Comparison of ENCODE assay signal across 1 cellular context in the genomic region with DNA sequence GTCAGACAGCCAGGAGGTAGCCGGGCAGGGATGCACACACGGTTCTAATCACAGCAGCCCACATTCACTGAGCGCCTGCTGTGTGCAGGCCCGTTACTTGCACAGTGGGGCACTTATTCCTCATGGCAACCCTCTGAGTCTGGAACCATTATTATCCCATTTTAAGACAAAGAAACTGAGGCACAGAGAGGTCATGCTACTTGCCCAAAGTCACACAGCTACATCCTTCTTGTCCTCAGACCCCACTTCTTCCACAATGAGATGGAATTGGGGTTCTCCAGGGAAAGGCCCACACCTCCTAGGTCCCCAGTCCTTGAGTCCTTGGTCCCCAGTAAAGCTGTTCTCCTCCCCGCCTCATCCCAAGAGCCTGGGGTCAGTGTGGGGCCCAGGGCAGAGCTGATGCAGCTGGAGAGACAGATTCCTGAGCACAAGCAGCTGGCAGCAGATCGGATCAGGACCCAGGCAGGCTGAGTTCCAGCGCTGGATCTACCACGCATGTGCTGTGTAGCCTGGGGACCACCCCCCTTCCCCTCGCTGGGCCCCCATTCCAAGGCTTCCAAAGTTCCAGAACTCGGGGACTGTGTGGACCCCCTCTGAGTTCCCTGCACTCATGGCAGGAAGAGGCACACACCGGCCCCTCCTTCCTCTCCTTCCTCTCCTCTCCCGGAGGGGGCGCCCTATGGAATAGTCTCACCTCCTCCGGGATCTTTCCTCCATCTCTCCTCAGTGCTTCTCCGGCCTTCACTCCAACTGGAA.
TF ChIP-seq lines count a peak whose summit lies in the region.

No MANE protein-coding gene starts in this region.

TF ChIP-seq in GM23338, 12 proteins besides CTCF, POLR2A, EP300 and RAD21 (continued from another document):
- TF ChIP-seq, protein P1, sequence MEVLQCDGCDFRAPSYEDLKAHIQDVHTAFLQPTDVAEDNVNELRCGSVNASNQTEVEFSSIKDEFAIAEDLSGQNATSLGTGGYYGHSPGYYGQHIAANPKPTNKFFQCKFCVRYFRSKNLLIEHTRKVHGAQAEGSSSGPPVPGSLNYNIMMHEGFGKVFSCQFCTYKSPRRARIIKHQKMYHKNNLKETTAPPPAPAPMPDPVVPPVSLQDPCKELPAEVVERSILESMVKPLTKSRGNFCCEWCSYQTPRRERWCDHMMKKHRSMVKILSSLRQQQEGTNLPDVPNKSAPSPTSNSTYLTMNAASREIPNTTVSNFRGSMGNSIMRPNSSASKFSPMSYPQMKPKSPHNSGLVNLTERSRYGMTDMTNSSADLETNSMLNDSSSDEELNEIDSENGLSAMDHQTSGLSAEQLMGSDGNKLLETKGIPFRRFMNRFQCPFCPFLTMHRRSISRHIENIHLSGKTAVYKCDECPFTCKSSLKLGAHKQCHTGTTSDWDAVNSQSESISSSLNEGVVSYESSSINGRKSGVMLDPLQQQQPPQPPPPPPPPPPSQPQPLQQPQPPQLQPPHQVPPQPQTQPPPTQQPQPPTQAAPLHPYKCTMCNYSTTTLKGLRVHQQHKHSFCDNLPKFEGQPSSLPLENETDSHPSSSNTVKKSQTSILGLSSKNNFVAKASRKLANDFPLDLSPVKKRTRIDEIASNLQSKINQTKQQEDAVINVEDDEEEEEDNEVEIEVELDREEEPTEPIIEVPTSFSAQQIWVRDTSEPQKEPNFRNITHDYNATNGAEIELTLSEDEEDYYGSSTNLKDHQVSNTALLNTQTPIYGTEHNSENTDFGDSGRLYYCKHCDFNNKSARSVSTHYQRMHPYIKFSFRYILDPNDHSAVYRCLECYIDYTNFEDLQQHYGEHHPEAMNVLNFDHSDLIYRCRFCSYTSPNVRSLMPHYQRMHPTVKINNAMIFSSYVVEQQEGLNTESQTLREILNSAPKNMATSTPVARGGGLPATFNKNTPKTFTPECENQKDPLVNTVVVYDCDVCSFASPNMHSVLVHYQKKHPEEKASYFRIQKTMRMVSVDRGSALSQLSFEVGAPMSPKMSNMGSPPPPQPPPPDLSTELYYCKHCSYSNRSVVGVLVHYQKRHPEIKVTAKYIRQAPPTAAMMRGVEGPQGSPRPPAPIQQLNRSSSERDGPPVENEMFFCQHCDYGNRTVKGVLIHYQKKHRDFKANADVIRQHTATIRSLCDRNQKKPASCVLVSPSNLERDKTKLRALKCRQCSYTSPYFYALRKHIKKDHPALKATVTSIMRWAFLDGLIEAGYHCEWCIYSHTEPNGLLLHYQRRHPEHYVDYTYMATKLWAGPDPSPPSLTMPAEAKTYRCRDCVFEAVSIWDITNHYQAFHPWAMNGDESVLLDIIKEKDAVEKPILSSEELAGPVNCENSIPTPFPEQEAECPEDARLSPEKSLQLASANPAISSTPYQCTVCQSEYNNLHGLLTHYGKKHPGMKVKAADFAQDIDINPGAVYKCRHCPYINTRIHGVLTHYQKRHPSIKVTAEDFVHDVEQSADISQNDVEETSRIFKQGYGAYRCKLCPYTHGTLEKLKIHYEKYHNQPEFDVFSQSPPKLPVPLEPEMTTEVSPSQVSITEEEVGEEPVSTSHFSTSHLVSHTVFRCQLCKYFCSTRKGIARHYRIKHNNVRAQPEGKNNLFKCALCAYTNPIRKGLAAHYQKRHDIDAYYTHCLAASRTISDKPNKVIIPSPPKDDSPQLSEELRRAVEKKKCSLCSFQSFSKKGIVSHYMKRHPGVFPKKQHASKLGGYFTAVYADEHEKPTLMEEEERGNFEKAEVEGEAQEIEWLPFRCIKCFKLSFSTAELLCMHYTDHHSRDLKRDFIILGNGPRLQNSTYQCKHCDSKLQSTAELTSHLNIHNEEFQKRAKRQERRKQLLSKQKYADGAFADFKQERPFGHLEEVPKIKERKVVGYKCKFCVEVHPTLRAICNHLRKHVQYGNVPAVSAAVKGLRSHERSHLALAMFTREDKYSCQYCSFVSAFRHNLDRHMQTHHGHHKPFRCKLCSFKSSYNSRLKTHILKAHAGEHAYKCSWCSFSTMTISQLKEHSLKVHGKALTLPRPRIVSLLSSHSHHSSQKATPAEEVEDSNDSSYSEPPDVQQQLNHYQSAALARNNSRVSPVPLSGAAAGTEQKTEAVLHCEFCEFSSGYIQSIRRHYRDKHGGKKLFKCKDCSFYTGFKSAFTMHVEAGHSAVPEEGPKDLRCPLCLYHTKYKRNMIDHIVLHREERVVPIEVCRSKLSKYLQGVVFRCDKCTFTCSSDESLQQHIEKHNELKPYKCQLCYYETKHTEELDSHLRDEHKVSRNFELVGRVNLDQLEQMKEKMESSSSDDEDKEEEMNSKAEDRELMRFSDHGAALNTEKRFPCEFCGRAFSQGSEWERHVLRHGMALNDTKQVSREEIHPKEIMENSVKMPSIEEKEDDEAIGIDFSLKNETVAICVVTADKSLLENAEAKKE (CRISPR knock-in tag; IDR thresholded peaks at IDR 0.05): no peak
- TF ChIP-seq, protein P2, sequence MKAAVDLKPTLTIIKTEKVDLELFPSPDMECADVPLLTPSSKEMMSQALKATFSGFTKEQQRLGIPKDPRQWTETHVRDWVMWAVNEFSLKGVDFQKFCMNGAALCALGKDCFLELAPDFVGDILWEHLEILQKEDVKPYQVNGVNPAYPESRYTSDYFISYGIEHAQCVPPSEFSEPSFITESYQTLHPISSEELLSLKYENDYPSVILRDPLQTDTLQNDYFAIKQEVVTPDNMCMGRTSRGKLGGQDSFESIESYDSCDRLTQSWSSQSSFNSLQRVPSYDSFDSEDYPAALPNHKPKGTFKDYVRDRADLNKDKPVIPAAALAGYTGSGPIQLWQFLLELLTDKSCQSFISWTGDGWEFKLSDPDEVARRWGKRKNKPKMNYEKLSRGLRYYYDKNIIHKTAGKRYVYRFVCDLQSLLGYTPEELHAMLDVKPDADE (IDR thresholded peaks at IDR 0.05): no peak
- TF ChIP-seq, protein P3, sequence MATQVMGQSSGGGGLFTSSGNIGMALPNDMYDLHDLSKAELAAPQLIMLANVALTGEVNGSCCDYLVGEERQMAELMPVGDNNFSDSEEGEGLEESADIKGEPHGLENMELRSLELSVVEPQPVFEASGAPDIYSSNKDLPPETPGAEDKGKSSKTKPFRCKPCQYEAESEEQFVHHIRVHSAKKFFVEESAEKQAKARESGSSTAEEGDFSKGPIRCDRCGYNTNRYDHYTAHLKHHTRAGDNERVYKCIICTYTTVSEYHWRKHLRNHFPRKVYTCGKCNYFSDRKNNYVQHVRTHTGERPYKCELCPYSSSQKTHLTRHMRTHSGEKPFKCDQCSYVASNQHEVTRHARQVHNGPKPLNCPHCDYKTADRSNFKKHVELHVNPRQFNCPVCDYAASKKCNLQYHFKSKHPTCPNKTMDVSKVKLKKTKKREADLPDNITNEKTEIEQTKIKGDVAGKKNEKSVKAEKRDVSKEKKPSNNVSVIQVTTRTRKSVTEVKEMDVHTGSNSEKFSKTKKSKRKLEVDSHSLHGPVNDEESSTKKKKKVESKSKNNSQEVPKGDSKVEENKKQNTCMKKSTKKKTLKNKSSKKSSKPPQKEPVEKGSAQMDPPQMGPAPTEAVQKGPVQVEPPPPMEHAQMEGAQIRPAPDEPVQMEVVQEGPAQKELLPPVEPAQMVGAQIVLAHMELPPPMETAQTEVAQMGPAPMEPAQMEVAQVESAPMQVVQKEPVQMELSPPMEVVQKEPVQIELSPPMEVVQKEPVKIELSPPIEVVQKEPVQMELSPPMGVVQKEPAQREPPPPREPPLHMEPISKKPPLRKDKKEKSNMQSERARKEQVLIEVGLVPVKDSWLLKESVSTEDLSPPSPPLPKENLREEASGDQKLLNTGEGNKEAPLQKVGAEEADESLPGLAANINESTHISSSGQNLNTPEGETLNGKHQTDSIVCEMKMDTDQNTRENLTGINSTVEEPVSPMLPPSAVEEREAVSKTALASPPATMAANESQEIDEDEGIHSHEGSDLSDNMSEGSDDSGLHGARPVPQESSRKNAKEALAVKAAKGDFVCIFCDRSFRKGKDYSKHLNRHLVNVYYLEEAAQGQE (IDR thresholded peaks at IDR 0.05; ENCODE audit: unreplicated experiment): no peak
- TF ChIP-seq ZNF331 (CRISPR knock-in tag; IDR thresholded peaks at IDR 0.05; ENCODE audit: low read depth): no peak
